Comparison of ENCODE assay signal across 32 cellular contexts in the genomic region with DNA sequence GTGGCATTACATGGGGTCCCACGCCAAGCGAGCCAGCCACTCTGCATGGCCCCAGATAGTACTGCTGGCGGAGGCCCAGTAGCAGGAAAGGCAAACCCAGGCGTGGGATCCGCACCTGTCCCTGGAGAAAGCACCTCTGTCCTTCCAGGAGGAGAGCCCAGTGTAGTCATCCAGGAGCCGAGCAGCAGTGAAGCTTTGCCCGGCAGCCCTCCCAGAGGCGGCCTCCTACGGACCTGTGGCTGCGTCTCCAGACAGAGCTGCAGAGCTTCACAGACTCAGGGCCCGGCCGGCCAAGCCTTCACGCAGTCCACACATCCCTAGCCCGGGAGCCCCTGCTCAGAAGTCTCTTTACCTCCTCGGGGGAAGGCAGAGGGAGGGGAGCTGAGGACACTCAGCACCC.
"Had no signal": no experiment of that assay in that cellular context is flagged by ENCODE, and none has a peak within 500 bp of the region (broad histone marks: within the 10 kb centered on the region; RNA-seq: fewer than 3 reads in every experiment).

No MANE protein-coding gene starts in this region.

- ATAC-seq: activated naive CD4-positive, alpha-beta T cell treated with anti-CD3 and anti-CD28 coated beads, Interleukin-2, amount 50 U/mL, for 72 hours; activated naive CD8-positive, alpha-beta T cell treated with anti-CD3 and anti-CD28 coated beads, Interleukin-2, amount 50 U/mL, for 24 hours; activated T-cell treated with anti-CD3 and anti-CD28 coated beads, Interleukin-2, amount 50 U/mL, for 4 hours; activated T-cell treated with anti-CD3 and anti-CD28 coated beads, Interleukin-2, amount 50 U/mL, for 72 hours; activated T-helper 17 cell treated with anti-CD3 and anti-CD28 coated beads, Interleukin-2, amount 50 U/mL, for 72 hours; body of pancreas had no signal

- H3K36me3 ChIP-seq: adrenal gland, ascending aorta, brain microvascular endothelial cell, breast epithelium, cardiac muscle cell had no signal

- H3K4me1 ChIP-seq: adrenal gland, ascending aorta, body of pancreas, breast epithelium had no signal

- H3K9me3 ChIP-seq: adrenal gland, ascending aorta, body of pancreas, breast epithelium had no signal

- H3K27ac ChIP-seq: adrenal gland, ascending aorta, body of pancreas, brain microvascular endothelial cell, breast epithelium, cardiac muscle cell had no signal

- DNase-seq: activated effector memory CD4-positive, alpha-beta T cell treated with anti-CD3 and anti-CD28 coated beads, Interleukin-2, amount 50 U/mL, for 16 hours; activated effector memory CD4-positive, alpha-beta T cell treated with Interleukin-2 at 50 U/mL for 16 hours; activated gamma-delta T cell; activated gamma-delta T cell treated with Interleukin-2 at 50 U/mL for 16 hours; activated naive CD4-positive, alpha-beta T cell; activated naive CD4-positive, alpha-beta T cell treated with anti-CD3 and anti-CD28 coated beads for 36 hours; activated naive CD4-positive, alpha-beta T cell treated with anti-CD3 and anti-CD28 coated beads, Interleukin-2, amount 10 ng/mL, durations not matched to agents 7 days and 5 days; activated naive CD4-positive, alpha-beta T cell treated with anti-CD3 and anti-CD28 coated beads, Interleukin-2, amount 50 U/mL, for 16 hours; activated naive CD4-positive, alpha-beta T cell treated with Interleukin-2 at 50 U/mL for 16 hours; activated naive CD8-positive, alpha-beta T cell treated with anti-CD3 and anti-CD28 coated beads for 36 hours; activated naive CD8-positive, alpha-beta T cell treated with anti-CD3 and anti-CD28 coated beads, Interleukin-2, amount 10 ng/mL, durations not matched to agents 7 days and 5 days; activated naive CD8-positive, alpha-beta T cell treated with anti-CD3 and anti-CD28 coated beads, Interleukin-2, amount 50 U/mL, for 24 hours; activated T-cell treated with anti-CD3 and anti-CD28 coated beads, Interleukin-2, amount 50 U/mL, for 1 hour; activated T-cell treated with anti-CD3 and anti-CD28 coated beads, Interleukin-2, amount 50 U/mL, for 24 hours; activated T-cell treated with anti-CD3 and anti-CD28 coated beads, Interleukin-2, amount 50 U/mL, for 4 hours; activated T-cell treated with anti-CD3 and anti-CD28 coated beads, Interleukin-2, amount 50 U/mL, for 48 hours; activated T-cell treated with anti-CD3 and anti-CD28 coated beads, Interleukin-2, amount 50 U/mL, for 72 hours; adrenal gland; amniotic stem cell; amygdala; anterior cingulate cortex; aorta; body of pancreas; brain microvascular endothelial cell; caudate nucleus; central memory CD4-positive, alpha-beta T cell; cerebellar nuclear complex had no signal

- H3K4me3 ChIP-seq: adrenal gland, ascending aorta, body of pancreas, breast epithelium, cardiac muscle cell had no signal

- H3K27me3 ChIP-seq: ascending aorta, body of pancreas, brain microvascular endothelial cell, cardiac muscle cell had no signal
